In genomic region chr3:187291512-187292132, GRCh38 we compare ENCODE assay signal across 9 cellular contexts. TPM values are rescaled to one million over a fixed set of nuclear protein-coding genes. Genes with fewer than 3 reads are reported as not detected.
A peak's percentile ranks its signal among the peaks of the same experiment; 100 is the strongest.
DNase-seq lines count a peak whose midpoint lies in the region; TF ChIP-seq lines count a peak whose summit lies in the region.
"Had no signal": no experiment of that assay in that cellular context is flagged by ENCODE, and none has a peak within 500 bp of the region (broad histone marks: within the 10 kb centered on the region; RNA-seq: fewer than 3 reads in every experiment).

Gene MASP1, minus strand, starts transcription at chr3:187291737. Its CDS starts 105 bp downstream, at chr3:187291632.

- no peaks in the 10 kb centered on the region for H3K36me3 Mint-ChIP-seq in glutamatergic neuron (ENCODE audit: unreplicated experiment)
- no peaks in the 10 kb centered on the region for H3K36me3 Mint-ChIP-seq in nephron (ENCODE audit: low read depth)

- H3K9ac ChIP-seq in SK-N-MC (ENCODE audit: insufficient read length): peak within 1 kb of the TSS; percentile 52

- H3K4me1 Mint-ChIP-seq in glutamatergic neuron (ENCODE audit: low read depth, unreplicated experiment) (peaks cover 12% of the 10 kb centered on the region), nephron (peaks cover 59% of the 10 kb centered on the region)

- no peaks in the 10 kb centered on the region for H3K36me3 ChIP-seq in SK-N-MC (ENCODE audit: insufficient read depth, low read length)
- H3K36me3 ChIP-seq in urinary bladder (ENCODE audit: insufficient read depth): no peaks in the 10 kb centered on the region

- peak within 1 kb of the TSS; percentile 36 for H3K27ac Mint-ChIP-seq in glutamatergic neuron (ENCODE audit: unreplicated experiment)
- peak within 1 kb of the TSS; percentile 68 to 93 (median 92) for H3K27ac Mint-ChIP-seq in nephron

- peaks cover 3% of the 10 kb centered on the region for H3K9me3 Mint-ChIP-seq in glutamatergic neuron (ENCODE audit: unreplicated experiment)
- no peaks in the 10 kb centered on the region for H3K9me3 Mint-ChIP-seq in nephron

- H3K27ac ChIP-seq in SK-N-MC: peak within 1 kb of the TSS; percentile 88
- no peak within 1 kb of the TSS for H3K27ac ChIP-seq in urinary bladder (ENCODE audit: low read depth)

- H3K4me3 ChIP-seq in SK-N-MC (peak within 1 kb of the TSS; percentile 70), urinary bladder (ENCODE audit: low read depth, low read length) (peak within 1 kb of the TSS; percentile 37)

- no peaks in the 10 kb centered on the region for H3K9me3 ChIP-seq in SK-N-MC (ENCODE audit: low read depth, low read length)

- no peak for DNase-seq in SK-N-MC (ENCODE audit: low read depth, low spot score)
- peak; percentile 22 for DNase-seq in glutamatergic neuron
- no peak for DNase-seq in activated effector memory CD4-positive, alpha-beta T cell treated with anti-CD3 and anti-CD28 coated beads, Interleukin-2, amount 50 U/mL, for 16 hours
- no peak for DNase-seq in GM20000 (ENCODE audit: low spot score)
- no peak for DNase-seq in 8988T
- DNase-seq: activated CD4-positive, alpha-beta T cell treated with anti-CD3 and anti-CD28 coated beads for 48 hours; NCI-H345 had no signal

- H3K27me3 Mint-ChIP-seq in glutamatergic neuron (ENCODE audit: unreplicated experiment): peaks cover 6% of the 10 kb centered on the region
- no peaks in the 10 kb centered on the region for H3K27me3 Mint-ChIP-seq in nephron (ENCODE audit: low read depth)

- 16% methylated on average over 10 of the region's 10 CpGs for WGBS in urinary bladder

- H3K4me1 ChIP-seq in urinary bladder (ENCODE audit: insufficient read depth): peaks cover 2% of the 10 kb centered on the region

- no peak for TF ChIP-seq CTCF in glutamatergic neuron (IDR thresholded peaks at IDR 0.05; ENCODE audit: partially characterized antibody, unreplicated experiment)
- no peak for TF ChIP-seq CTCF in nephron (IDR thresholded peaks at IDR 0.05; ENCODE audit: unreplicated experiment in 3 of 3)
- TF ChIP-seq CTCF in GM20000 (IDR thresholded peaks at IDR 0.05; ENCODE audit: extremely low read depth, missing control alignments): no peak

- peak within 1 kb of the TSS; percentile 85 for H3K4me3 Mint-ChIP-seq in glutamatergic neuron (ENCODE audit: unreplicated experiment)
- H3K4me3 Mint-ChIP-seq in nephron: peak within 1 kb of the TSS; percentile 68 to 78 (median 72)

RNA-seq across cellular contexts. Expression of gene MASP1, which starts in this region (rescaled TPM):
- total RNA-seq in glutamatergic neuron (ENCODE audit: unreplicated experiment) (1.7 TPM), urinary bladder (4.9 TPM)
- polyA plus RNA-seq in urinary bladder: 13.1 TPM
